8 cellular contexts compared by ENCODE assay signal in the genomic region with DNA sequence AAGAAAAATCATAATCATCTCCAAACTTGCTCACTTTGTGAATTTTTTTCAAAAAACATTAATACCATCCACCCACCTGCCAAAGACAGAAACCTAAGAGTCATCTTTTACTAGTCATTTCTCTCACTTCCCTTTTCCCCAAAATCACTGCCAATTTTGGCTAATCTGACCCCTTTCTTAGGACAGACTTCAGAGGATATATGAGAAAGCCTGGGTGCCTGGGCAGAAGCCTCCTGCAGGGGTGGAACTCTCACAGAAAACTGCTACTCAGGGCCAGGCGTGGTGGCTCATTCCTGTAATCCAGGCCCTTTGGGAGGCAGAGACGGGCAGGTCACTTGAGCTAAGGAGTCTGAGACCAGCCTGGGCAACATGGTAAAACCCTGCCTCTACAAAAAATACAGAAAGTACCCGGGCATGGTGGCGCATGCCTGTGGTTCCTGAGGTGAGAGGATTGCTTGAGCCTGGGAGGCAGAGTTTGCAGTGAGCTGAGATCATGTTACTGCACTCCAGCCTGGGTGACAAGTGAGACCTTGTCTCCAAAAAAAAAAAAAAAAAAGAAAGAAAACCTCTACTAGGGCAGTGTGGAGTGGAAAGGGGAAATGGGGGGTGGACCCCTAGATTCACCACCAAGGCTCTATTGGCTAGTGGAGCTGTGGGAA. TPM values are rescaled to one million over a fixed set of nuclear protein-coding genes. Genes with fewer than 3 reads are reported as not detected.
DNase-seq lines count a peak whose midpoint lies in the region; ATAC-seq, FAIRE-seq and TF ChIP-seq lines count a peak whose summit lies in the region.

No MANE protein-coding gene starts in this region.

- peaks cover under 1 to 4% (median 3%) of the 10 kb centered on the region in 11 experiments for H3K9me3 ChIP-seq in BLaER1 treated with 17β-estradiol and CSF1 and Interleukin-3, amounts not matched to agents 10 nM and 100 nM (replicated peaks in 1 of 11)
- no peaks in the 10 kb centered on the region for H3K9me3 ChIP-seq in OCI-LY3 (ENCODE audit: insufficient read depth, low read length)
- no peaks in the 10 kb centered on the region for H3K9me3 ChIP-seq in H1 (ENCODE audit: insufficient read depth in 2 of 2, low read depth in 1 of 2, low read length in 1 of 2)

- no peak overlapping the region for H2BK5ac ChIP-seq in H1 (ENCODE audit: low read depth, low read length)

- peaks cover 42% of the 10 kb centered on the region for H3K4me1 Mint-ChIP-seq in stimulated activated memory B cell treated with anti-CD40 and anti-IgM and Interleukin-4, amounts not matched to agents 10 μg/mL and 1 μg/mL and 100 μg/mL, for 72 hours

- H3K27ac ChIP-seq in BLaER1 treated with 17β-estradiol and CSF1 and Interleukin-3, amounts not matched to agents 10 nM and 100 nM, result peak overlapping the region; percentile 48 to 99 (median 95)
- H3K27ac ChIP-seq in OCI-LY3 (ENCODE audit: low read length) (peak overlapping the region; percentile 100), H1 (ENCODE audit: low read depth, low read length) (no peak overlapping the region)

- H3K79me1 ChIP-seq in H1 (ENCODE audit: low read depth, low read length), result no peaks in the 10 kb centered on the region; the same call in 1 of the 2 replicates

- 0 out of 2 replicates have a peak overlapping the region, but pooled peaks have one; percentile 24 for H3K18ac ChIP-seq in H1 (ENCODE audit: extremely low read depth, low read length)

- POLR2A ChIA-PET in H1 (lab: Charles Lee; ENCODE audit: partially characterized antibody), result interaction anchor here (0.7 to 1.5 kb wide), 11 partner anchors 8 to 67 kb away, joined by 3 to 6 read pairs (median 3); no protein-coding TSS in a partner anchor

- no peak overlapping the region for H2BK20ac ChIP-seq in H1 (ENCODE audit: low read length)

- ATAC-seq in GM18519 (IDR thresholded peaks at IDR 0.05; ENCODE audit: low FRiP score, unreplicated experiment) (peak; percentile 30), HG02981 (IDR thresholded peaks at IDR 0.05; ENCODE audit: unreplicated experiment) (peak; percentile 33)
- ATAC-seq in stimulated activated memory B cell treated with anti-CD40 and anti-IgM and Interleukin-4, amounts not matched to agents 10 μg/mL and 1 μg/mL and 100 μg/mL, for 72 hours, result peak; percentile 60

- H2AFZ ChIP-seq in OCI-LY3 (ENCODE audit: low read depth, low read length) (no peak overlapping the region), H1 (ENCODE audit: low read length) (no peak overlapping the region)

- CTCF ChIA-PET in H1 (lab: Charles Lee; ENCODE audit: partially characterized antibody), result interaction anchor here (0.7 kb wide), 1 partner anchor 41 kb away, joined by 3 read pairs; no protein-coding TSS in a partner anchor

- H3K14ac ChIP-seq in H1 (ENCODE audit: insufficient read length), result no peak overlapping the region

- H3K4ac ChIP-seq in H1 (replicated peaks; ENCODE audit: insufficient read length, low read depth, low read length), result no peak overlapping the region

- H3K27me3 Mint-ChIP-seq in stimulated activated memory B cell treated with anti-CD40 and anti-IgM and Interleukin-4, amounts not matched to agents 10 μg/mL and 1 μg/mL and 100 μg/mL, for 72 hours, result no peaks in the 10 kb centered on the region

- TF ChIP-seq RAD21 in H1 (IDR thresholded peaks at IDR 0.05 in 1 of 2, conservative IDR thresholded peaks at IDR 0.05 in 1 of 2; ENCODE audit: low read depth in 2 of 2, low read length in 2 of 2), result no peak

- no peak overlapping the region for H4K5ac ChIP-seq in H1 (ENCODE audit: insufficient read length, low read depth, low read length)

- H3K56ac ChIP-seq in H1 (replicated peaks; ENCODE audit: insufficient read length, low read depth, low read length), result no peak overlapping the region

- H2BK12ac ChIP-seq in H1 (ENCODE audit: low read depth, low read length), result no peak overlapping the region

- H3K23me2 ChIP-seq in H1 (ENCODE audit: low read depth, low read length), result peaks cover 13% of the 10 kb centered on the region

- H3K4me2 ChIP-seq in BLaER1 treated with 17β-estradiol and CSF1 and Interleukin-3, amounts not matched to agents 10 nM and 100 nM, result peak overlapping the region; percentile 76 to 96 (median 85)
- H3K4me2 ChIP-seq in OCI-LY3 (ENCODE audit: low read length) (peak overlapping the region; percentile 86), H1 (ENCODE audit: insufficient read depth in 1 of 2, low read depth in 2 of 2, low read length in 2 of 2) (peak overlapping the region; percentile 41 to 82; a peak in 3 of 4 replicates)

- no peak overlapping the region for H2AK5ac ChIP-seq in H1 (ENCODE audit: low read depth, low read length)

- H2BK15ac ChIP-seq in H1 (ENCODE audit: low read length), result no peak overlapping the region

- WGBS in H1 (ENCODE audit: extremely low coverage in 1 of 2, insufficient coverage in 1 of 2, insufficient read length in 1 of 2, insufficient replicate concordance in 2 of 2, low coverage in 1 of 2, low lambda C conversion rate in 2 of 2, missing lambda C conversion rate in 1 of 2), 2 experiments, result 89% methylated on average over 4 of the region's 4 CpGs; no CpG with 5 or more reads in 1 of the 2 experiments

- H3K36me3 ChIP-seq in BLaER1 treated with 17β-estradiol and CSF1 and Interleukin-3, amounts not matched to agents 10 nM and 100 nM, result peaks cover 34 to 75% (median 60%) of the 10 kb centered on the region in 11 experiments
- peaks cover 51% of the 10 kb centered on the region for H3K36me3 ChIP-seq in OCI-LY3 (replicated peaks; ENCODE audit: low read depth, low read length)
- H3K36me3 ChIP-seq in H1 (ENCODE audit: control insufficient read depth in 2 of 4, insufficient read depth in 4 of 4, low read length in 3 of 4), result peaks cover 9 to 67% (median 21%) of the 10 kb centered on the region in 4 experiments

- no peak for FAIRE-seq in H1 (lab: Jason Lieb, UNC)

- H3K4me1 ChIP-seq in BLaER1 treated with 17β-estradiol and CSF1 and Interleukin-3, amounts not matched to agents 10 nM and 100 nM, result peaks cover 41 to 47% (median 43%) of the 10 kb centered on the region in 10 experiments
- H3K4me1 ChIP-seq in OCI-LY3 (ENCODE audit: low read length) (peaks cover 43% of the 10 kb centered on the region), H1 (replicated peaks in 1 of 4; ENCODE audit: control insufficient read depth in 3 of 4, insufficient read depth in 4 of 4, low read length in 3 of 4) (peaks cover 5 to 16% (median 10%) of the 10 kb centered on the region in 4 experiments)

- no peak for DNase-seq in H1 (ENCODE audit: low read depth in 1 of 2, low spot score in 2 of 2)
- no peak for DNase-seq in HUDEP-2 (lab: John Stamatoyannopoulos, UW; ENCODE audit: unreplicated experiment in 76 of 76)
- DNase-seq in cerebellar nuclear complex (lab: John Stamatoyannopoulos, UW), result no peak

- H3K79me2 ChIP-seq in OCI-LY3 (ENCODE audit: low read length) (peaks cover 99% of the 10 kb centered on the region), H1 (ENCODE audit: control insufficient read depth in 1 of 2, insufficient read depth in 2 of 2, low read length in 2 of 2) (peaks cover 54 to 86% of the 10 kb centered on the region in 2 experiments)

- peak overlapping the region; percentile 28 to 97 (median 91); a peak in 16 of 20 replicates for H3K4me3 ChIP-seq in BLaER1 treated with 17β-estradiol and CSF1 and Interleukin-3, amounts not matched to agents 10 nM and 100 nM
- peak overlapping the region; percentile 94 for H3K4me3 ChIP-seq in OCI-LY3 (ENCODE audit: low read length)
- H3K4me3 ChIP-seq in H1 (ENCODE audit: extremely low read depth in 1 of 4, insufficient read depth in 2 of 4, low read depth in 3 of 4, low read length in 4 of 4), result peak overlapping the region in 1 of 4 experiments; percentile 94; a peak in 2 of 8 replicates

- peaks cover 35 to 78% (median 69%) of the 10 kb centered on the region in 11 experiments for H4K20me1 ChIP-seq in BLaER1 treated with 17β-estradiol and CSF1 and Interleukin-3, amounts not matched to agents 10 nM and 100 nM
- H4K20me1 ChIP-seq in OCI-LY3 (ENCODE audit: insufficient read depth, low read length) (peaks cover 39% of the 10 kb centered on the region), H1 (replicated peaks in 1 of 2; ENCODE audit: control insufficient read depth in 1 of 2, insufficient read depth in 2 of 2, low read length in 2 of 2) (peaks cover 16 to 19% of the 10 kb centered on the region in 2 experiments)

- H2BK120ac ChIP-seq in H1 (replicated peaks; ENCODE audit: low read depth, low read length), result no peak overlapping the region

- TF ChIP-seq EP300 in H1 (IDR thresholded peaks at IDR 0.05; ENCODE audit: borderline replicate concordance in 1 of 2, low read depth in 2 of 2, low read length in 2 of 2), result no peak

- H3K4me3 Mint-ChIP-seq in stimulated activated memory B cell treated with anti-CD40 and anti-IgM and Interleukin-4, amounts not matched to agents 10 μg/mL and 1 μg/mL and 100 μg/mL, for 72 hours, result peak overlapping the region; percentile 65

- peak overlapping the region; percentile 93 for H3K27ac Mint-ChIP-seq in stimulated activated memory B cell treated with anti-CD40 and anti-IgM and Interleukin-4, amounts not matched to agents 10 μg/mL and 1 μg/mL and 100 μg/mL, for 72 hours

- H3K9me3 Mint-ChIP-seq in stimulated activated memory B cell treated with anti-CD40 and anti-IgM and Interleukin-4, amounts not matched to agents 10 μg/mL and 1 μg/mL and 100 μg/mL, for 72 hours, result no peaks in the 10 kb centered on the region

- no peak overlapping the region for H3K23ac ChIP-seq in H1 (ENCODE audit: insufficient read length)

- H3K9ac ChIP-seq in BLaER1 treated with 17β-estradiol and CSF1 and Interleukin-3, amounts not matched to agents 10 nM and 100 nM, result peak overlapping the region; percentile 59 to 98 (median 73); a peak in 21 of 22 replicates
- H3K9ac ChIP-seq in OCI-LY3 (ENCODE audit: low read length) (peak overlapping the region; percentile 99), H1 (replicated peaks in 1 of 4; ENCODE audit: extremely low read depth in 1 of 4, low read depth in 3 of 4, low read length in 3 of 4) (peak overlapping the region in 1 of 4 experiments; percentile 8; a peak in 3 of 7 replicates)

- no peak overlapping the region for H4K8ac ChIP-seq in H1 (ENCODE audit: extremely low read depth, insufficient read depth, low read length)

- no peak for TF ChIP-seq POLR2A in H1 (IDR thresholded peaks at IDR 0.05; ENCODE audit: control extremely low read depth in 1 of 2, low read depth in 2 of 2, low read length in 2 of 2)

- TF ChIP-seq CTCF in OCI-LY3 (IDR thresholded peaks at IDR 0.05; ENCODE audit: low read depth, low read length), result no peak
- no peak for TF ChIP-seq CTCF in H1 (IDR thresholded peaks at IDR 0.05; ENCODE audit: control extremely low read depth in 1 of 3, insufficient read depth in 1 of 3, low read depth in 1 of 3, low read length in 3 of 3)

- H3K36me3 Mint-ChIP-seq in stimulated activated memory B cell treated with anti-CD40 and anti-IgM and Interleukin-4, amounts not matched to agents 10 μg/mL and 1 μg/mL and 100 μg/mL, for 72 hours, result peaks cover 12% of the 10 kb centered on the region

- H3K27me3 ChIP-seq in BLaER1 treated with 17β-estradiol and CSF1 and Interleukin-3, amounts not matched to agents 10 nM and 100 nM, result no peaks in the 10 kb centered on the region
- H3K27me3 ChIP-seq in OCI-LY3 (ENCODE audit: low read depth, low read length), result no peaks in the 10 kb centered on the region
- no peaks in the 10 kb centered on the region; a peak in 1 of 7 replicates for H3K27me3 ChIP-seq in H1 (replicated peaks in 1 of 4; ENCODE audit: control insufficient read depth in 3 of 4, extremely low read depth in 1 of 4, insufficient read depth in 3 of 4, low read length in 3 of 4)

- no peak overlapping the region for H4K91ac ChIP-seq in H1 (replicated peaks; ENCODE audit: insufficient read length, low read length)

RNA-seq across cellular contexts. Expression of a gene that starts 3.8 kb away (rescaled TPM):
- 227 and 228 TPM in 2 replicates for total RNA-seq in H1 (2021; fragmentation: NEBNext Ultra II Directional; extraction: Animal tissue kit (Norgen Biotek cat#: 25700))
- polyA plus RNA-seq in H1 (2011; rRNA removed), result 22.1 and 40.0 TPM in 2 replicates
- 80.0 TPM for polyA plus RNA-seq in H1 (2011; cell fraction: cytosol; rRNA removed)
- polyA plus RNA-seq in H1 (2011; cell fraction: nucleus; rRNA removed), result 22.9 TPM
- 91.5 to 172 TPM (median 103 TPM) in 4 replicates for polyA plus RNA-seq in H1 (2012, experiment 1 of 2)
- 12.1 TPM for polyA plus RNA-seq in H1 (2012, experiment 2 of 2)
- 274 TPM for polyA plus RNA-seq in H1 (2013, experiment 1 of 2)
- polyA plus RNA-seq in H1 (2013, experiment 2 of 2), result 284 TPM
- polyA minus RNA-seq in H1 (2011; rRNA and poly(A)+ RNA removed), result 16.2 and 21.6 TPM in 2 replicates
- polyA minus RNA-seq in H1 (2011; cell fraction: cytosol; rRNA and poly(A)+ RNA removed), result 102 TPM
- 78.9 TPM for polyA minus RNA-seq in H1 (2011; cell fraction: nucleus; rRNA and poly(A)+ RNA removed)
